Comparison of ENCODE assay signal across 8 cellular contexts in the genomic region with DNA sequence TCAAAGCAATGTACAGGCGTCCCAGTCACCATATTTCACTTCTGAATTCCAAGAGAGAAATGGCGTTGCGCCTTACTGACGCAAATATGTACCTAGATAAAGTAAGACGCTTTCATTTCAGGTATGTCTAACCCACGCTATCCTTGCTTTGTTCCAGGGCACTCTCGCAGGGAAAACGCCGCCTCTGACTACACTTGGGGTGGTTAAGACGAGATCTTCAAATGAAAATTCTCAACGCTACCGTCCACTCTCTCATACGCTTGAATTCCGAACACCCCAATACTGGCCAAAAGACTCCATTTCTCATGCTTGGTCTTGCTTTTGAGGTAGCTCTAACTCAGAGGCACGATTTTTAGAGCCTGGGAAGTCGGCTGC. TPM values are rescaled to one million over a fixed set of nuclear protein-coding genes. Genes with fewer than 3 reads are reported as not detected.
DNase-seq lines count a peak whose midpoint lies in the region; ATAC-seq, FAIRE-seq and TF ChIP-seq lines count a peak whose summit lies in the region.

No MANE protein-coding gene starts in this region.

- H3K4me3 Mint-ChIP-seq in T-helper 1 cell treated with Interleukin-12 subunit alpha and Interleukin-12 subunit beta and Interleukin-4 antibody, amounts not matched to agents 30 μg/mL and 1 μg/mL, for 36 hours, result peak overlapping the region; percentile 94

- peaks cover 11% of the 10 kb centered on the region; the same call in 1 of the 2 replicates for H3K36me3 ChIP-seq in SU-DHL-6 (ENCODE audit: low read length)
- no peaks in the 10 kb centered on the region for H3K36me3 ChIP-seq in ovary

- FAIRE-seq in GM19239 (lab: Jason Lieb, UNC), result no peak

- H3K4me3 ChIP-seq in SU-DHL-6 (ENCODE audit: insufficient read depth, low read length, poor library complexity, severe bottlenecking) (peak overlapping the region; percentile 81), fibroblast of the aortic adventitia (ENCODE audit: low read depth, low read length) (peak overlapping the region; percentile 82), ovary (peak overlapping the region; percentile 71)

- TF ChIP-seq CTCF in SU-DHL-6 (IDR thresholded peaks at IDR 0.05; ENCODE audit: insufficient read depth, low read length, poor library complexity, severe bottlenecking) (no peak), fibroblast of the aortic adventitia (IDR thresholded peaks at IDR 0.05; ENCODE audit: insufficient read depth, low read length) (no peak), ovary (IDR thresholded peaks at IDR 0.05) (no peak)

- H2AFZ ChIP-seq in SU-DHL-6 (ENCODE audit: low read depth, low read length, severe bottlenecking), result peak overlapping the region; percentile 80

- H3K4me2 ChIP-seq in SU-DHL-6 (ENCODE audit: low read depth, low read length, poor library complexity, severe bottlenecking), result peak overlapping the region; percentile 88

- H3K27ac Mint-ChIP-seq in T-helper 1 cell treated with Interleukin-12 subunit alpha and Interleukin-12 subunit beta and Interleukin-4 antibody, amounts not matched to agents 30 μg/mL and 1 μg/mL, for 36 hours, result peak overlapping the region; percentile 98

- H3K79me2 ChIP-seq in SU-DHL-6 (ENCODE audit: insufficient read depth, low read length), result peaks cover 21% of the 10 kb centered on the region

- H3K9me3 ChIP-seq in SU-DHL-6 (ENCODE audit: insufficient read depth, low read length) (no peaks in the 10 kb centered on the region), ovary (no peaks in the 10 kb centered on the region)

- WGBS in ovary, 3 donors, result 0% methylated on average over 16 of the region's 16 CpGs

- H3K4me1 Mint-ChIP-seq in T-helper 1 cell treated with Interleukin-12 subunit alpha and Interleukin-12 subunit beta and Interleukin-4 antibody, amounts not matched to agents 30 μg/mL and 1 μg/mL, for 36 hours (ENCODE audit: low read depth), result peaks cover 19% of the 10 kb centered on the region

- H3K9ac ChIP-seq in SU-DHL-6 (ENCODE audit: low read length), result peak overlapping the region; percentile 88

- DNase-seq in T-helper 1 cell, result no peak
- DNase-seq in fibroblast of the aortic adventitia (ENCODE audit: low read depth), result no peak
- DNase-seq in ovary, result no peak
- DNase-seq in foreskin melanocyte, result no peak
- no peak for DNase-seq in GM19239 (ENCODE audit: insufficient read length, low spot score)

- intact Hi-C loops in ovary (cut with DNase I), result no loop called here

- H3F3A ChIP-seq in SU-DHL-6 (ENCODE audit: insufficient read depth), result peaks cover 5% of the 10 kb centered on the region; the same call in 1 of the 2 replicates

- H3K27ac ChIP-seq in SU-DHL-6 (ENCODE audit: low read depth, low read length) (peak overlapping the region; percentile 90), ovary (peak overlapping the region; percentile 87 to 95)

- TF ChIP-seq POLR2A in ovary (IDR thresholded peaks at IDR 0.05), result no peak

- no peaks in the 10 kb centered on the region for H4K20me1 ChIP-seq in SU-DHL-6 (ENCODE audit: low read depth, low read length)

- TF ChIP-seq EP300 in ovary (IDR thresholded peaks at IDR 0.05), result no peak

- no peaks in the 10 kb centered on the region for H3K9me3 Mint-ChIP-seq in T-helper 1 cell treated with Interleukin-12 subunit alpha and Interleukin-12 subunit beta and Interleukin-4 antibody, amounts not matched to agents 30 μg/mL and 1 μg/mL, for 36 hours

- no peaks in the 10 kb centered on the region for H3K9me2 ChIP-seq in SU-DHL-6 (replicated peaks; ENCODE audit: insufficient read depth, low read length)

- H3K27me3 ChIP-seq in SU-DHL-6 (ENCODE audit: low read length) (no peaks in the 10 kb centered on the region), ovary (no peaks in the 10 kb centered on the region)

- no peaks in the 10 kb centered on the region for H3K27me3 Mint-ChIP-seq in T-helper 1 cell treated with Interleukin-12 subunit alpha and Interleukin-12 subunit beta and Interleukin-4 antibody, amounts not matched to agents 30 μg/mL and 1 μg/mL, for 36 hours (ENCODE audit: low read depth)

- ATAC-seq in HG02970 (IDR thresholded peaks at IDR 0.05; ENCODE audit: low FRiP score, unreplicated experiment), result peak; percentile 3

- H3K36me3 Mint-ChIP-seq in T-helper 1 cell treated with Interleukin-12 subunit alpha and Interleukin-12 subunit beta and Interleukin-4 antibody, amounts not matched to agents 30 μg/mL and 1 μg/mL, for 36 hours (ENCODE audit: low read depth), result peaks cover 26% of the 10 kb centered on the region

- peaks cover 3% of the 10 kb centered on the region for H3K4me1 ChIP-seq in ovary (ENCODE audit: insufficient read depth)

RNA-seq across cellular contexts. Expression of a gene that starts 0.7 kb away (rescaled TPM):
- total RNA-seq in fibroblast of the aortic adventitia (ENCODE audit: low replicate concordance) (41.0 and 103 TPM in 2 replicates), ovary (10 to 100 TPM; 24.5 to 36.9 (median 29.0) TPM)
- 10 to 100 TPM; 19.0 to 44.4 TPM for polyA plus RNA-seq in ovary

RNA-seq across cellular contexts. Expression of a gene that starts 9.6 kb away (rescaled TPM):
- not detected in 2 replicates for total RNA-seq in fibroblast of the aortic adventitia (ENCODE audit: low replicate concordance)
- total RNA-seq in ovary, result not detected
- not detected for polyA plus RNA-seq in ovary

RNA-seq across cellular contexts. Expression of a gene that starts 59.8 kb away (rescaled TPM):
- total RNA-seq in fibroblast of the aortic adventitia (ENCODE audit: low replicate concordance) (1.8 and 7.0 TPM in 2 replicates), ovary (1 to 10 TPM in 4 of 7 donors, under 1 TPM in 3; 0.30 to 5.7 (median 1.7) TPM)
- 1 to 10 TPM; 1.2 to 2.2 TPM for polyA plus RNA-seq in ovary
